ENCODE assay signal across 8 cellular contexts in the genomic region with DNA sequence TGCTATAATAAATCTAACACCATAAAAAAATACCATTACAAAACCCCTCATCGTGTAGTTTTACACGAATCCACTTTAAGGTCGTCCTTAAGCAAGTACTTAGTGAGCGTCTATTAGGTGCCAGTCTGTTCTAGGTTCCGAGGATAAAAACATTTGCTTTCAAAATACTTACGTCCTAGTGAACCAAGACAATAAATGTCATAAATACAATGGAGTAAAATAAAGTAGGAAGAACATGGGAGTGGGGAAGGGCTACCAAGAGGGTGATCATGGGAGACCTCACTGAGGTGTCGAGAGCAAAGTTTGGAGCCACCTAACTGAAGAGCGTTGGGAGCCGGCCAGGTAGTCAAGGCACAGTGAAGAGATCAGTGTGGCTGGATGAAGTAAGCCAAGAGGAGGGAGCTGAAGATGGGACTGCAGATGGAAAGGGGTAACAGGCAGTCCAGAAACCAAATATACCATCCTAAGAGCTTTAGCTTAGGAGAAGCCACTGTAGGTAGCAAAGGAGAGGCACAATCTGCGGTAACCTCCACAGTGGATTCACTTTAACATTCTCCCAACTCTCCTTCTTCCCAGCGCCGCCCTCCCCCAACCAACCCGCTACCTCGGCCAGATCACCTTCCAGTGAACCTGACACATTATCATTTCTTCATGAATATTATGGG. TPM values are rescaled to one million over a fixed set of nuclear protein-coding genes. Genes with fewer than 3 reads are reported as not detected.
DNase-seq lines count a peak whose midpoint lies in the region; ATAC-seq, FAIRE-seq and TF ChIP-seq lines count a peak whose summit lies in the region.

No MANE protein-coding gene starts in this region.

- WGBS in spleen, 5 donors: 3 to 9% (median 7%) methylated on average over 14 of the region's 14 CpGs

- peak overlapping the region; percentile 94 for H3K27ac Mint-ChIP-seq in activated T-helper 17 cell treated with anti-CD3 and anti-CD28 coated beads, Interleukin-2, amount 50 U/mL, for 72 hours

- no peaks in the 10 kb centered on the region for H3K9me3 ChIP-seq in spleen

- H3K27me3 Mint-ChIP-seq in activated T-helper 17 cell treated with anti-CD3 and anti-CD28 coated beads, Interleukin-2, amount 50 U/mL, for 72 hours: no peaks in the 10 kb centered on the region

- peaks cover 43% of the 10 kb centered on the region for H3K36me3 Mint-ChIP-seq in activated T-helper 17 cell treated with anti-CD3 and anti-CD28 coated beads, Interleukin-2, amount 50 U/mL, for 72 hours (ENCODE audit: low read depth)

- FAIRE-seq in GM12891 (lab: Jason Lieb, UNC) (peak; percentile 13), HTR-8/SVneo (lab: Jason Lieb, UNC) (no peak)

- peaks cover 0 to 15% (median 0%) of the 10 kb centered on the region in 6 donors for H3K36me3 ChIP-seq in spleen

- intact Hi-C loops in spleen (cut with DNase I; ENCODE audit: low total_unique reads): loop anchor here (10.0 kb wide), 1 partner anchor 83 kb away; the partner anchor contains the start of gene CCT8

- H3K4me1 Mint-ChIP-seq in activated T-helper 17 cell treated with anti-CD3 and anti-CD28 coated beads, Interleukin-2, amount 50 U/mL, for 72 hours: peaks cover 13% of the 10 kb centered on the region

- in situ Hi-C loops in G401 (cut with HindIII; ENCODE audit: low sequenced_read_pairs): no loop called here

- peak overlapping the region; percentile 90 to 97 (median 94) for H3K27ac ChIP-seq in spleen

- H3K9me3 Mint-ChIP-seq in activated T-helper 17 cell treated with anti-CD3 and anti-CD28 coated beads, Interleukin-2, amount 50 U/mL, for 72 hours: no peaks in the 10 kb centered on the region

- ATAC-seq in HG03139 (IDR thresholded peaks at IDR 0.05; ENCODE audit: unreplicated experiment) (peak; percentile 3), HG03039 (IDR thresholded peaks at IDR 0.05; ENCODE audit: unreplicated experiment) (no peak)
- ATAC-seq in activated T-helper 17 cell treated with anti-CD3 and anti-CD28 coated beads, Interleukin-2, amount 50 U/mL, for 72 hours (replicated peaks): no peak

- TF ChIP-seq CTCF in spleen (IDR thresholded peaks at IDR 0.05 in 8 of 11, conservative IDR thresholded peaks at IDR 0.05 in 3 of 11): no peak

- H3K4me1 ChIP-seq in spleen: peaks cover 19 to 49% (median 28%) of the 10 kb centered on the region in 6 donors

- H3K4me3 ChIP-seq in iPS-11a (ENCODE audit: low read depth, low read length): peak overlapping the region; percentile 96
- peak overlapping the region; percentile 77 to 96 (median 88) for H3K4me3 ChIP-seq in spleen

- H3K27me3 ChIP-seq in spleen (replicated peaks in 1 of 7): no peaks in the 10 kb centered on the region

- DNase-seq in GM12891 (ENCODE audit: insufficient read length, low spot score): no peak
- no peak for DNase-seq in spleen
- DNase-seq in G401 (ENCODE audit: low spot score): no peak
- DNase-seq in HTR-8/SVneo (ENCODE audit: insufficient read length, low spot score): no peak

- TF ChIP-seq POLR2A in GM12891 (IDR thresholded peaks at IDR 0.05; ENCODE audit: low read depth, low read length) (no peak), spleen (IDR thresholded peaks at IDR 0.05) (no peak)

- peak overlapping the region; percentile 92 for H3K4me3 Mint-ChIP-seq in activated T-helper 17 cell treated with anti-CD3 and anti-CD28 coated beads, Interleukin-2, amount 50 U/mL, for 72 hours

TF ChIP-seq in GM12891, 5 proteins besides CTCF, POLR2A, EP300 and RAD21:
- TF ChIP-seq TAF1 (IDR thresholded peaks at IDR 0.05; ENCODE audit: low read depth, low read length) (no peak), POLR2AphosphoS5 (IDR thresholded peaks at IDR 0.05; ENCODE audit: low read depth, low read length) (no peak), SPI1 (IDR thresholded peaks at IDR 0.05; ENCODE audit: low read depth, low read length) (no peak), PAX5 (IDR thresholded peaks at IDR 0.05; ENCODE audit: insufficient read depth, low read length, severe bottlenecking) (no peak), POU2F2 (IDR thresholded peaks at IDR 0.05; ENCODE audit: low read depth, low read length) (no peak)

RNA-seq across cellular contexts. Expression of gene LTN1, which starts 0.7 kb away (rescaled TPM):
- 3.8 TPM for polyA plus RNA-seq in GM12891 (2012; ENCODE audit: low read depth, missing spikeins)
- total RNA-seq in activated T-helper 17 cell treated with anti-CD3 and anti-CD28 coated beads, Interleukin-2, amount 50 U/mL, for 72 hours: 10 to 100 TPM; 33.0 to 42.3 TPM
- 10 to 100 TPM; 26.1 to 37.3 (median 33.8) TPM for total RNA-seq in spleen
- 1 to 10 TPM; 4.6 TPM for polyA plus RNA-seq in spleen
- total RNA-seq in G401 (2014; rRNA removed; shearing (Covaris generic)): 48.2 and 79.4 TPM in 2 replicates

RNA-seq across cellular contexts. Expression of gene RWDD2B, which starts 27.2 kb away (rescaled TPM):
- 19.0 TPM for polyA plus RNA-seq in GM12891 (2012; ENCODE audit: low read depth, missing spikeins)
- total RNA-seq in activated T-helper 17 cell treated with anti-CD3 and anti-CD28 coated beads, Interleukin-2, amount 50 U/mL, for 72 hours: 1 to 10 TPM; 4.9 to 9.7 TPM
- total RNA-seq in spleen: 10 to 100 TPM in 3 of 7 donors, 1 to 10 TPM in 4; 7.5 to 11.5 (median 9.5) TPM
- 10 to 100 TPM in 2 of 3 donors, 1 to 10 TPM in 1; 8.5 to 14.3 (median 10.4) TPM for polyA plus RNA-seq in spleen
- 1.2 and 5.5 TPM in 2 replicates for total RNA-seq in G401 (2014; rRNA removed; shearing (Covaris generic))

RNA-seq across cellular contexts. Expression of gene USP16, which starts 32.5 kb away (rescaled TPM):
- 24.4 TPM for polyA plus RNA-seq in GM12891 (2012; ENCODE audit: low read depth, missing spikeins)
- 10 to 100 TPM; 37.8 to 47.6 TPM for total RNA-seq in activated T-helper 17 cell treated with anti-CD3 and anti-CD28 coated beads, Interleukin-2, amount 50 U/mL, for 72 hours
- total RNA-seq in spleen: 10 to 100 TPM; 31.7 to 40.9 (median 39.0) TPM
- 10 to 100 TPM; 17.2 to 22.7 (median 22.7) TPM for polyA plus RNA-seq in spleen
- 36.2 and 46.4 TPM in 2 replicates for total RNA-seq in G401 (2014; rRNA removed; shearing (Covaris generic))
